Comparison of ENCODE assay signal across 14 cellular contexts in genomic region chr2:6773694-6774044, GRCh38.
DNase-seq lines count a peak whose midpoint lies in the region; ATAC-seq and TF ChIP-seq lines count a peak whose summit lies in the region.
"Had no signal": no experiment of that assay in that cellular context is flagged by ENCODE, and none has a peak within 500 bp of the region (broad histone marks: within the 10 kb centered on the region; RNA-seq: fewer than 3 reads in every experiment).

No MANE protein-coding gene starts in this region.

- peak overlapping the region; percentile 54 to 76 (median 70); a peak in 19 of 22 replicates for H3K4me2 ChIP-seq in BLaER1 treated with 17β-estradiol and CSF1 and Interleukin-3, amounts not matched to agents 10 nM and 100 nM
- peak overlapping the region; percentile 79 for H3K4me2 ChIP-seq in Karpas-422 (ENCODE audit: low read depth, low read length, poor library complexity, severe bottlenecking)
- H3K4me2 ChIP-seq in neuronal stem cell (ENCODE audit: insufficient read depth, low read length, poor library complexity, severe bottlenecking) = no peak overlapping the region

- H4K91ac ChIP-seq in neuronal stem cell (ENCODE audit: low read depth, low read length, poor library complexity) = no peak overlapping the region

- H3K23ac ChIP-seq in neuronal stem cell (ENCODE audit: low read depth, low read length, poor library complexity) = no peak overlapping the region

- ATAC-seq in T-helper 17 cell = no peak

- H3K9ac ChIP-seq in BLaER1 treated with 17β-estradiol and CSF1 and Interleukin-3, amounts not matched to agents 10 nM and 100 nM = peak overlapping the region in 2 of 11 experiments; percentile 19 to 39; a peak in 3 of 22 replicates
- H3K9ac ChIP-seq in Karpas-422 (ENCODE audit: low read length) = peak overlapping the region; percentile 88
- no peak overlapping the region for H3K9ac ChIP-seq in neuronal stem cell (ENCODE audit: low read depth, low read length, poor library complexity)

- TF ChIP-seq POLR2A in sigmoid colon (IDR thresholded peaks at IDR 0.05) = no peak

- peaks cover 6% of the 10 kb centered on the region for H3K4me1 Mint-ChIP-seq in T-helper 17 cell

- peaks cover 48% of the 10 kb centered on the region for H3K27me3 Mint-ChIP-seq in T-helper 17 cell

- H3K9me2 ChIP-seq in Karpas-422 (replicated peaks; ENCODE audit: insufficient read depth, low read length) = no peaks in the 10 kb centered on the region

- no peaks in the 10 kb centered on the region for H3K36me3 ChIP-seq in BLaER1 treated with 17β-estradiol and CSF1 and Interleukin-3, amounts not matched to agents 10 nM and 100 nM
- H3K36me3 ChIP-seq in Karpas-422 (ENCODE audit: insufficient read depth, low read length) (peaks cover 14% of the 10 kb centered on the region), neuronal stem cell (replicated peaks in 1 of 2; ENCODE audit: control insufficient read depth in 2 of 2, insufficient read depth in 2 of 2, low read length in 2 of 2) (no peaks in the 10 kb centered on the region), sigmoid colon (no peaks in the 10 kb centered on the region)
- H3K36me3 ChIP-seq: MG63, SJCRH30 had no signal

- no peaks in the 10 kb centered on the region for H3K79me1 ChIP-seq in neuronal stem cell (ENCODE audit: low read depth, low read length)

- H2AK5ac ChIP-seq in neuronal stem cell (ENCODE audit: low read depth, low read length) = no peak overlapping the region

- no peak overlapping the region for H4K8ac ChIP-seq in neuronal stem cell (ENCODE audit: low read depth, low read length)

- H3K4me1 ChIP-seq in BLaER1 treated with 17β-estradiol and CSF1 and Interleukin-3, amounts not matched to agents 10 nM and 100 nM = peaks cover 4 to 35% (median 27%) of the 10 kb centered on the region in 10 experiments; a peak in 17 of 20 replicates
- H3K4me1 ChIP-seq in Karpas-422 (ENCODE audit: low read length) (peaks cover 76% of the 10 kb centered on the region), neuronal stem cell (ENCODE audit: control insufficient read depth in 2 of 2, insufficient read depth in 1 of 2, low read depth in 1 of 2, low read length in 2 of 2) (peaks cover 14 to 16% of the 10 kb centered on the region in 2 donors), sigmoid colon (peaks cover 0 to 7% (median 2%) of the 10 kb centered on the region in 4 donors)
- H3K4me1 ChIP-seq: Caco-2, SJCRH30 had no signal

- TF ChIP-seq CTCF in sigmoid colon (IDR thresholded peaks at IDR 0.05) = no peak

- peaks cover 3% of the 10 kb centered on the region for H3K36me3 Mint-ChIP-seq in T-helper 17 cell (ENCODE audit: low read depth)
- H3K36me3 Mint-ChIP-seq: CD4-positive, alpha-beta memory T cell; IgD-negative memory B cell had no signal

- no peak overlapping the region for H3K14ac ChIP-seq in neuronal stem cell (ENCODE audit: low read length)

- no peak overlapping the region for H2AFZ ChIP-seq in Karpas-422 (ENCODE audit: low read length)
- H2AFZ ChIP-seq in neuronal stem cell (ENCODE audit: low read length) = peak overlapping the region; percentile 72

- H2BK15ac ChIP-seq in neuronal stem cell (ENCODE audit: low read length) = no peak overlapping the region

- no peak overlapping the region for H3K27ac Mint-ChIP-seq in T-helper 17 cell
- H3K27ac Mint-ChIP-seq: CD4-positive, alpha-beta memory T cell; IgD-negative memory B cell had no signal

- H2BK12ac ChIP-seq in neuronal stem cell (ENCODE audit: low read length) = no peak overlapping the region

- peak overlapping the region; percentile 55 for H3K4me3 Mint-ChIP-seq in T-helper 17 cell

- no peak for TF ChIP-seq EP300 in sigmoid colon (IDR thresholded peaks at IDR 0.05)

- intact Hi-C loops in sigmoid colon (cut with DNase I) = loop anchor here (10.0 kb wide), 1 partner anchor 419 kb away; no protein-coding TSS in a partner anchor

- peaks cover 0 to 5% (median 0%) of the 10 kb centered on the region in 11 experiments; a peak in 1 of 22 replicates for H3K27me3 ChIP-seq in BLaER1 treated with 17β-estradiol and CSF1 and Interleukin-3, amounts not matched to agents 10 nM and 100 nM
- no peaks in the 10 kb centered on the region for H3K27me3 ChIP-seq in Karpas-422 (ENCODE audit: low read length)
- peaks cover 0 to 3% (median 0%) of the 10 kb centered on the region in 3 experiments for H3K27me3 ChIP-seq in neuronal stem cell (ENCODE audit: control insufficient read depth in 3 of 3, insufficient read depth in 3 of 3, low read depth in 1 of 3, low read length in 3 of 3)
- H3K27me3 ChIP-seq in sigmoid colon = no peaks in the 10 kb centered on the region
- H3K27me3 ChIP-seq: MG63, SJCRH30 had no signal

- no peak overlapping the region for H3K18ac ChIP-seq in neuronal stem cell (ENCODE audit: low read length)

- H2BK120ac ChIP-seq in neuronal stem cell (ENCODE audit: low read depth, low read length) = no peak overlapping the region

- no peak overlapping the region for H3K27ac ChIP-seq in BLaER1 treated with 17β-estradiol and CSF1 and Interleukin-3, amounts not matched to agents 10 nM and 100 nM
- H3K27ac ChIP-seq in Karpas-422 (ENCODE audit: low read length) (peak overlapping the region; percentile 99), neuronal stem cell (replicated peaks; ENCODE audit: low read length) (no peak overlapping the region), sigmoid colon (no peak overlapping the region)
- H3K27ac ChIP-seq: SJCRH30 had no signal

- H3K4ac ChIP-seq in neuronal stem cell (ENCODE audit: low read length) = no peak overlapping the region

- H4K20me1 ChIP-seq in BLaER1 treated with 17β-estradiol and CSF1 and Interleukin-3, amounts not matched to agents 10 nM and 100 nM = no peaks in the 10 kb centered on the region
- H4K20me1 ChIP-seq in Karpas-422 (ENCODE audit: insufficient read depth, low read depth, low read length) = no peaks in the 10 kb centered on the region

- whole genome bisulfite sequencing in neuronal stem cell (ENCODE audit: extremely low coverage in 2 of 2, insufficient read length in 2 of 2, insufficient replicate concordance in 1 of 2), 2 donors = no CpG with 5 or more reads among the region's 7 CpGs
- WGBS in sigmoid colon, 2 donors = 67 to 70% methylated on average over 7 of the region's 7 CpGs

- H3K79me2 ChIP-seq in Karpas-422 (ENCODE audit: low read length) = peaks cover 12% of the 10 kb centered on the region

- no peak overlapping the region for H2BK5ac ChIP-seq in neuronal stem cell (ENCODE audit: low read length)

- no peak overlapping the region for H3K4me3 ChIP-seq in BLaER1 treated with 17β-estradiol and CSF1 and Interleukin-3, amounts not matched to agents 10 nM and 100 nM
- H3K4me3 ChIP-seq in Karpas-422 (ENCODE audit: low read length) (peak overlapping the region; percentile 50), neuronal stem cell (ENCODE audit: low read length in 2 of 2) (no peak overlapping the region), sigmoid colon (no peak overlapping the region)
- H3K4me3 ChIP-seq: MG63 had no signal

- DNase-seq in Karpas-422 (peak; percentile 84), T-helper 17 cell (no peak), neuronal stem cell (ENCODE audit: low spot score) (no peak), sigmoid colon (no peak), mesenteric fat pad (ENCODE audit: low spot score) (no peak)
- no peak for DNase-seq in activated CD4-positive, alpha-beta T cell treated with anti-CD3 and anti-CD28 coated beads for 1 hour
- no peak for DNase-seq in stimulated activated CD4-positive, alpha-beta T cell treated with anti-CD3 and anti-CD28 coated beads, Interleukin-4, amount 100 ng/mL, for 24 hours
- DNase-seq: NCI-H1092 had no signal

- peaks cover 0 to 6% (median 5%) of the 10 kb centered on the region in 11 experiments; a peak in 11 of 22 replicates for H3K9me3 ChIP-seq in BLaER1 treated with 17β-estradiol and CSF1 and Interleukin-3, amounts not matched to agents 10 nM and 100 nM (replicated peaks in 1 of 11)
- H3K9me3 ChIP-seq in Karpas-422 (ENCODE audit: low read length) = no peaks in the 10 kb centered on the region
- H3K9me3 ChIP-seq in T-helper 17 cell (ENCODE audit: control insufficient read depth, low read length, poor library complexity, severe bottlenecking) = no peaks in the 10 kb centered on the region
- H3K9me3 ChIP-seq in neuronal stem cell (replicated peaks in 1 of 2; ENCODE audit: control insufficient read depth in 2 of 2, insufficient read depth in 1 of 2, low read depth in 1 of 2, low read length in 2 of 2) = peaks cover 3 to 7% of the 10 kb centered on the region in 2 donors
- no peaks in the 10 kb centered on the region for H3K9me3 ChIP-seq in sigmoid colon
- H3K9me3 ChIP-seq: Caco-2, MG63, SJCRH30 had no signal
